12 cellular contexts compared by ENCODE assay signal in the genomic region with DNA sequence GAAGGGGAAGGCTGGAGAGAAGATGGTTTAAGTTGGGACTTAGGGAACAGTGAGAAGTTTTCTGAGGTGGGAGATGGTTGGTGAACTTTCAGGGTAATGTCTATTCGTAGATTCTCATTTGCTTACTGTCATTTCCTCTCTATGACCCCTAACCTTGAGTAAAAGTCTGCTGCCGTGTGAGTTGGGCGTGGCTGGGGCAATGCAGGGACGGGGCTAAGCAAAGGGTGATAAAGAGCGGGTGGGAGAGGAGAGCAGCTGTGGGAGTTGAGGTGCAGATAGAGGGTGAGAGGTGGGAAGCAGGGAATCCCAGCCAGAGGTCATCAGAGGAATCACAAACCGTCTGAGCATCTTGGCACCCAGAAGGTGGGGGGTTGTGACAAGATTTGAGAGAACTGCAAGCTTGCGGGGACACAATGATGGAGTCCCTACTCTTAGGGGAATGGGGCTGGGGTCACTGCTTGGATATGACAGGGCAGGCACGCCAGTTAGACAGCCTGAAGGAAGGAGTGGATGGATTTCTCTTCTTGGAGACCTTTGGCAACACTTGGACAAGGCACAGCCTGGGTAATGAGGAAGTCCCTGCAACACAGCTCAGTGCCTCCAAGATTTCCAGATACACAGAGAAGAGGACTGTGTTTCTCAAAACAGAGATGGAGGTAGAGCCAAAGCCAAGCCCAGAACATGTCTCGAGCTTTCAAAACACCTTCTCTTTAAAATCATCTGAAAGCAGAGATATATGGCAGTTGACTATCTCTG. TPM values are rescaled to one million over a fixed set of nuclear protein-coding genes. Genes with fewer than 3 reads are reported as not detected.
A peak's percentile ranks its signal among the peaks of the same experiment; 100 is the strongest.
DNase-seq lines count a peak whose midpoint lies in the region; ATAC-seq and TF ChIP-seq lines count a peak whose summit lies in the region.
"Had no signal": no experiment of that assay in that cellular context is flagged by ENCODE, and none has a peak within 500 bp of the region (broad histone marks: within the 10 kb centered on the region; RNA-seq: fewer than 3 reads in every experiment).

No MANE protein-coding gene starts in this region.

- TF ChIP-seq CTCF in cardiac muscle cell (IDR thresholded peaks at IDR 0.05; ENCODE audit: low read depth, low read length) (no peak), esophagus muscularis mucosa (IDR thresholded peaks at IDR 0.05) (no peak), parathyroid adenoma (IDR thresholded peaks at IDR 0.05) (no peak), upper lobe of right lung (IDR thresholded peaks at IDR 0.05) (no peak)

- no peaks in the 10 kb centered on the region for H3K27me3 ChIP-seq in cardiac muscle cell
- H3K27me3 ChIP-seq in esophagus muscularis mucosa, result no peaks in the 10 kb centered on the region
- no peaks in the 10 kb centered on the region for H3K27me3 ChIP-seq in parathyroid adenoma (ENCODE audit: control insufficient read depth, insufficient read depth, low read length)
- no peaks in the 10 kb centered on the region for H3K27me3 ChIP-seq in upper lobe of right lung
- H3K27me3 ChIP-seq: foreskin keratinocyte had no signal

- TF ChIP-seq EP300 in esophagus muscularis mucosa (IDR thresholded peaks at IDR 0.05), result no peak

- ATAC-seq in left cardiac atrium (no peak), upper lobe of right lung (no peak), GM18873 (IDR thresholded peaks at IDR 0.05; ENCODE audit: low FRiP score, unreplicated experiment) (no peak), GM21515 (IDR thresholded peaks at IDR 0.05; ENCODE audit: unreplicated experiment) (no peak)
- ATAC-seq: A549, foreskin keratinocyte had no signal

- H3K9me3 ChIP-seq in cardiac muscle cell (ENCODE audit: low read depth) (no peaks in the 10 kb centered on the region), esophagus muscularis mucosa (no peaks in the 10 kb centered on the region), parathyroid adenoma (ENCODE audit: control insufficient read depth, low read length) (no peaks in the 10 kb centered on the region), upper lobe of right lung (no peaks in the 10 kb centered on the region)
- H3K9me3 ChIP-seq: A549 had no signal

- H2AFZ ChIP-seq in parathyroid adenoma, result peak overlapping the region; percentile 14

- no peak overlapping the region for H3K4me2 ChIP-seq in parathyroid adenoma (ENCODE audit: low read length)

- H3K4me1 ChIP-seq in cardiac muscle cell (ENCODE audit: low read depth) (peaks cover 66% of the 10 kb centered on the region), esophagus muscularis mucosa (peaks cover 91 to 98% (median 97%) of the 10 kb centered on the region in 4 donors), parathyroid adenoma (peaks cover 44% of the 10 kb centered on the region), upper lobe of right lung (peaks cover 91% of the 10 kb centered on the region)

- H3K79me2 ChIP-seq in parathyroid adenoma, result no peaks in the 10 kb centered on the region

- H3K36me3 ChIP-seq in cardiac muscle cell (no peaks in the 10 kb centered on the region), esophagus muscularis mucosa (no peaks in the 10 kb centered on the region), parathyroid adenoma (ENCODE audit: control insufficient read depth, insufficient read depth, low read length) (no peaks in the 10 kb centered on the region), upper lobe of right lung (no peaks in the 10 kb centered on the region)

- H3K4me3 ChIP-seq in cardiac muscle cell (no peak overlapping the region), esophagus muscularis mucosa (no peak overlapping the region), parathyroid adenoma (ENCODE audit: low read depth, low read length) (no peak overlapping the region), upper lobe of right lung (no peak overlapping the region)
- H3K4me3 ChIP-seq: A549 had no signal

- DNase-seq in cardiac muscle cell (ENCODE audit: low read depth in 1 of 2, low spot score in 1 of 2) (no peak), left cardiac atrium (no peak), esophagus muscularis mucosa (ENCODE audit: extremely low spot score) (no peak), upper lobe of right lung (no peak), D341Med (ENCODE audit: low spot score) (no peak)
- DNase-seq: activated naive CD4-positive, alpha-beta T cell treated with anti-CD3 and anti-CD28 coated beads, Interleukin-2, amount 10 ng/mL, durations not matched to agents 7 days and 5 days; foreskin keratinocyte; NCI-H1092 treated with DMSO at 0.1 percent for 48 hours had no signal

- intact Hi-C loops in left cardiac atrium (cut with DNase I), result no loop called here
- intact Hi-C loops in esophagus muscularis mucosa (cut with DNase I), result no loop called here
- intact Hi-C loops in upper lobe of right lung (cut with DNase I), result no loop called here

- WGBS in esophagus muscularis mucosa, result 71% methylated on average over 9 of the region's 9 CpGs

- TF ChIP-seq POLR2A in esophagus muscularis mucosa (IDR thresholded peaks at IDR 0.05; ENCODE audit: low read depth), result no peak

- H3K27ac ChIP-seq in cardiac muscle cell (peak overlapping the region; percentile 96), esophagus muscularis mucosa (replicated peaks in 1 of 4) (peak overlapping the region; percentile 93 to 99 (median 96)), parathyroid adenoma (peak overlapping the region; percentile 12), upper lobe of right lung (peak overlapping the region; percentile 99)
- H3K27ac ChIP-seq: foreskin keratinocyte had no signal

- no peak overlapping the region for H3K9ac ChIP-seq in parathyroid adenoma

RNA-seq across cellular contexts. Expression of gene CTDSP2, which starts 45.9 kb away (rescaled TPM):
- 103 and 105 TPM in 2 replicates for total RNA-seq in cardiac muscle cell
- polyA plus RNA-seq in cardiac muscle cell, result 82.9 and 108 TPM in 2 replicates
- 10 to 100 TPM; 90.6 to 97.1 TPM for total RNA-seq in left cardiac atrium
- 100 to 1,000 TPM; 127 to 249 (median 196) TPM for total RNA-seq in esophagus muscularis mucosa
- 217 TPM for total RNA-seq in upper lobe of right lung

RNA-seq across cellular contexts. Expression of gene ATP23, which starts 49.0 kb away (rescaled TPM):
- total RNA-seq in cardiac muscle cell (9.2 and 18.3 TPM in 2 replicates), left cardiac atrium (1 to 10 TPM; 7.6 to 9.4 TPM), esophagus muscularis mucosa (10 to 100 TPM; 10.3 to 17.9 (median 14.8) TPM), upper lobe of right lung (6.2 TPM)
- 11.4 and 14.3 TPM in 2 replicates for polyA plus RNA-seq in cardiac muscle cell

Comparison
In these comparisons a context has a peak if more than half of its experiments do, and no peak if none do; other contexts are left out.
1. H3K27ac ChIP-seq: peak in every context shown above with its lines; median percentile 99 in upper lobe of right lung; 96 in cardiac muscle cell; 96 in esophagus muscularis mucosa; 12 in parathyroid adenoma.